ENCODE assay signal across 9 cellular contexts in the genomic region with DNA sequence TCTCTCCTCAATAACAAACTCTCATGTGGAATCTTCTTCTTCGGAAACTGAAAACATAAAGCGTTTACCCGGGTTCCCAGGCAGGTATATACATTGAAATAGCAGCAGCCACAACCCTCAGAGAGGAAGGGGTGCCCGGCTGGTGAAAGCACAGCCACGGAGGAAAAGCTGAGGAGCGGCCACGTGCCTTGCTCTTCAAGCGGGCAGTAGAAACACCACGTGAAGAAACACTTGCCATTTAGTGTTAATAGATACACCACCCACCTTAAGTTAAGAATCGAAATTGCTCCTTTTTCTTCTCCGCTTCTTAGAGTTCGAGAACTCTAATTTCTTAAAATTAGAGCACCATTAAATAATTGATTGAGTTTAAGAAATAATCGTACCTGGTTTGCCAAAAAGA. TPM values are rescaled to one million over a fixed set of nuclear protein-coding genes. Genes with fewer than 3 reads are reported as not detected.
DNase-seq lines count a peak whose midpoint lies in the region; ATAC-seq and TF ChIP-seq lines count a peak whose summit lies in the region.
"Had no signal": no experiment of that assay in that cellular context is flagged by ENCODE, and none has a peak within 500 bp of the region (broad histone marks: within the 10 kb centered on the region; RNA-seq: fewer than 3 reads in every experiment).

No MANE protein-coding gene starts in this region.

- H3K36me3 Mint-ChIP-seq in neural progenitor cell, result peaks cover 4% of the 10 kb centered on the region
- H3K36me3 Mint-ChIP-seq: CD4-positive, CD25-positive, alpha-beta regulatory T cell had no signal

- H4K20me1 ChIP-seq in neural progenitor cell (ENCODE audit: low read depth), result peaks cover 6% of the 10 kb centered on the region

- H3K4me1 Mint-ChIP-seq in neural progenitor cell, result peaks cover 34% of the 10 kb centered on the region

- H3K79me2 ChIP-seq in neural progenitor cell (ENCODE audit: low read depth), result no peaks in the 10 kb centered on the region

- peak overlapping the region in 9 of 10 donors; percentile 32 to 58 (median 51) for H3K4me3 ChIP-seq in heart right ventricle
- peak overlapping the region; percentile 97 for H3K4me3 ChIP-seq in fibroblast of mammary gland (ENCODE audit: control insufficient read depth, low read depth, low read length)
- H3K4me3 ChIP-seq in neural progenitor cell, result peak overlapping the region; percentile 32
- H3K4me3 ChIP-seq in aorta (ENCODE audit: low read length in 2 of 2), result peak overlapping the region; percentile 60 to 68

- H3K4me3 Mint-ChIP-seq in neural progenitor cell, result peak overlapping the region; percentile 83

- H2AFZ ChIP-seq in neural progenitor cell (replicated peaks), result no peak overlapping the region

- H3K9me3 ChIP-seq in heart right ventricle (peaks cover 0 to 9% (median 0%) of the 10 kb centered on the region in 11 donors), neural progenitor cell (ENCODE audit: low read depth) (no peaks in the 10 kb centered on the region), aorta (ENCODE audit: control insufficient read depth, low read length) (no peaks in the 10 kb centered on the region)

- H3K27me3 ChIP-seq in heart right ventricle (peaks cover 0 to 80% (median 61%) of the 10 kb centered on the region in 7 donors), neural progenitor cell (peaks cover 50% of the 10 kb centered on the region), aorta (ENCODE audit: control insufficient read depth in 1 of 2, insufficient read depth in 2 of 2, low read length in 1 of 2) (no peaks in the 10 kb centered on the region)

- H3K4me1 ChIP-seq in heart right ventricle (peaks cover 0 to 24% (median 11%) of the 10 kb centered on the region in 9 donors), neural progenitor cell (peaks cover 25% of the 10 kb centered on the region), aorta (ENCODE audit: control insufficient read depth in 1 of 2, insufficient read depth in 2 of 2, low read length in 2 of 2) (no peaks in the 10 kb centered on the region)

- peak overlapping the region; percentile 77 for H3K4me2 ChIP-seq in neural progenitor cell

- H3K27ac Mint-ChIP-seq in neural progenitor cell, result no peak overlapping the region

- H3K36me3 ChIP-seq in heart right ventricle (peaks cover 0 to 12% (median 0%) of the 10 kb centered on the region in 9 donors), neural progenitor cell (no peaks in the 10 kb centered on the region), aorta (ENCODE audit: control insufficient read depth in 1 of 2, insufficient read depth in 2 of 2, low read length in 1 of 2) (peaks cover 0 to 5% of the 10 kb centered on the region in 2 donors)

- ATAC-seq in heart right ventricle, result peak in 3 of 8 donors; percentile 19 to 26 (median 20)
- no peak for ATAC-seq in Right ventricle myocardium superior (ENCODE audit: poor library complexity)
- no peak for ATAC-seq in aorta (ENCODE audit: low FRiP score)
- ATAC-seq in GM21576 (IDR thresholded peaks at IDR 0.05; ENCODE audit: unreplicated experiment), result no peak

- 9 to 12% methylated on average over 13 of the region's 13 CpGs for WGBS in heart right ventricle, 2 donors
- 1% methylated on average over 13 of the region's 13 CpGs for WGBS in aorta, 2 donors

- H3F3A ChIP-seq in neural progenitor cell (ENCODE audit: low read depth), result peaks cover 18% of the 10 kb centered on the region

- intact Hi-C loops in heart right ventricle (cut with DNase I), result no loop called here
- intact Hi-C loops in Right ventricle myocardium superior (cut with DNase I), result no loop called here
- intact Hi-C loops in aorta (cut with DNase I), result loop anchor here in 1 of 2 donors (5.0 kb wide), 2 partner anchors 81 to 199 kb away; no protein-coding TSS in a partner anchor

- DNase-seq in heart right ventricle, result no peak
- no peak for DNase-seq in Right ventricle myocardium superior
- no peak for DNase-seq in fibroblast of mammary gland (ENCODE audit: low read depth)
- DNase-seq in neural progenitor cell (ENCODE audit: low spot score), result no peak
- DNase-seq in aorta, result peak; percentile 53 to 81
- no peak for DNase-seq in RKO (ENCODE audit: low spot score)
- DNase-seq in stimulated activated CD4-positive, alpha-beta T cell treated with anti-CD3 and anti-CD28 coated beads, Interleukin-15, amount 100 ng/mL, for 24 hours, result no peak
- DNase-seq: CD4-positive, CD25-positive, alpha-beta regulatory T cell had no signal

- no peak overlapping the region for H3K9ac ChIP-seq in neural progenitor cell

- peaks cover 11% of the 10 kb centered on the region for H3K9me3 Mint-ChIP-seq in neural progenitor cell

- no peak for TF ChIP-seq CTCF in heart right ventricle (IDR thresholded peaks at IDR 0.05)
- TF ChIP-seq CTCF in fibroblast of mammary gland (conservative IDR thresholded peaks at IDR 0.05; ENCODE audit: control insufficient read depth, insufficient read depth, low read depth, low read length), result no peak
- no peak for TF ChIP-seq CTCF in neural progenitor cell (IDR thresholded peaks at IDR 0.05)

- peaks cover 22% of the 10 kb centered on the region for H3K27me3 Mint-ChIP-seq in neural progenitor cell (ENCODE audit: insufficient read depth, low read depth)

- H3K27ac ChIP-seq in heart right ventricle, result peak overlapping the region in 7 of 10 donors; percentile 26 to 79 (median 62)
- H3K27ac ChIP-seq in neural progenitor cell, result no peak overlapping the region
- H3K27ac ChIP-seq in aorta (ENCODE audit: low read depth in 1 of 2, low read length in 2 of 2), result peak overlapping the region in 1 of 2 donors; percentile 73

RNA-seq across cellular contexts. Expression of gene THBS2, which starts 0.3 kb away (rescaled TPM):
- 10 to 100 TPM in 5 of 10 donors, 1 to 10 TPM in 5; 6.0 to 45.9 (median 10.7) TPM for total RNA-seq in heart right ventricle
- 10 to 100 TPM in 1 of 2 donors, 1 to 10 TPM in 1; 5.2 to 13.6 TPM for polyA plus RNA-seq in heart right ventricle
- total RNA-seq in Right ventricle myocardium superior, result 8.6 TPM
- total RNA-seq in neural progenitor cell (ENCODE audit: low replicate concordance), result 0.09 and 0.13 TPM in 2 replicates
- 1,000 to 10,000 TPM in 1 of 2 donors, 100 to 1,000 TPM in 1; 700 to 1,026 TPM for total RNA-seq in aorta
- polyA plus RNA-seq in aorta, result 100 to 1,000 TPM in 1 of 2 donors, 10 to 100 TPM in 1; 68.6 to 378 TPM
- total RNA-seq: CD4-positive, CD25-positive, alpha-beta regulatory T cell had no signal

Comparison
In these comparisons a context has a peak if more than half of its experiments do, and no peak if none do; other contexts are left out.
1. DNase-seq: peak in aorta (2 of 2); none in heart right ventricle (0 of 2), Right ventricle myocardium superior (single experiment), fibroblast of mammary gland (single experiment), neural progenitor cell (single experiment), RKO (single experiment) and stimulated activated CD4-positive, alpha-beta T cell treated with anti-CD3 and anti-CD28 coated beads, Interleukin-15, amount 100 ng/mL, for 24 hours (single experiment).
2. H3K4me3 ChIP-seq: peak in every context shown above with its lines; median percentile 97 in fibroblast of mammary gland; 64 in aorta; 51 in heart right ventricle; 32 in neural progenitor cell.
3. RNA of gene THBS2, which starts 0.3 kb away (total RNA-seq): 700 to 1,026 TPM in aorta; 6.0 to 45.9 TPM in heart right ventricle, 8.6 TPM in Right ventricle myocardium superior (single experiment) and 0.09 to 0.13 TPM in neural progenitor cell; every median in the first group is over 10 times any median in the second.